Comparison of ENCODE assay signal across 18 cellular contexts in the genomic region with DNA sequence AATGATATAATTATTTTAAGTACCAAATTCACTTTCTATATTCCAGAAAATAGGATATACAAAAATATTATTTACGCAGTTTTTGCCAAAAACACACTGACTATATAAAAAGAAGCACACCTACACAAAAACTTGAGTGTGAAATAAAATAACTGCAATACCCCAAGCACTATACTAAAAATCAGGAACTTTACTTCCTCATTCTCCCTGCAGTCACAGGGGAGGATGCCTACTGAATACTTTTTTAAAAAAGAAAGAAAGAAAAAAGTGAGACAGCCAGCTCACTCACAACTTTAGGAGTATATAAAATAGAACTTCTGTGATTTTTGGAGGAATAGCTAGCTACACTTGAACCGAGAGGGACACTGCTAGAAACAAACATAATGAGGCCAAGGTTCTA. TPM values are rescaled to one million over a fixed set of nuclear protein-coding genes. Genes with fewer than 3 reads are reported as not detected.
DNase-seq lines count a peak whose midpoint lies in the region; ATAC-seq and TF ChIP-seq lines count a peak whose summit lies in the region.
"Had no signal": no experiment of that assay in that cellular context is flagged by ENCODE, and none has a peak within 500 bp of the region (broad histone marks: within the 10 kb centered on the region; RNA-seq: fewer than 3 reads in every experiment).

No MANE protein-coding gene starts in this region.

- intact Hi-C loops in natural killer cell (cut with micrococcal nuclease) (no loop called here), CD14-positive monocyte (cut with micrococcal nuclease) (no loop called here)

- DNase-seq in natural killer cell treated with Interleukin-12 subunit alpha and Interleukin-12 subunit beta and Interleukin-15 and Interleukin-18, amount 100 ng/mL, for 72 hours (ENCODE audit: low spot score) = no peak
- no peak for DNase-seq in natural killer cell
- peak; percentile 51 for DNase-seq in OCI-M1 (lab: John Stamatoyannopoulos, UW)
- DNase-seq in memory B cell (ENCODE audit: low spot score in 2 of 2) = no peak
- no peak for DNase-seq in activated CD4-positive, alpha-beta T cell treated with anti-CD3 and anti-CD28 coated beads for 48 hours
- DNase-seq in NCI-H510A treated with DMSO at 0.1 percent for 48 hours (lab: John Stamatoyannopoulos, UW) = no peak
- DNase-seq in AG20443 (ENCODE audit: low spot score) = no peak
- no peak for DNase-seq in CD14-positive monocyte (ENCODE audit: low spot score)
- DNase-seq: 8988T, DMS 273 treated with DMSO at 0.1 percent for 48 hours, GF-D8, NCI-H1105 treated with DMSO at 0.1 percent for 48 hours, NCI-H187 treated with DMSO at 0.1 percent for 48 hours, NCI-H446, NCI-H748 treated with DMSO at 0.1 percent for 48 hours, Peyer's patch had no signal

- H3K36me3 Mint-ChIP-seq in natural killer cell treated with Interleukin-12 subunit alpha and Interleukin-12 subunit beta and Interleukin-15 and Interleukin-18, amount 100 ng/mL, for 72 hours = peaks cover 8% of the 10 kb centered on the region
- H3K36me3 Mint-ChIP-seq in natural killer cell = no peaks in the 10 kb centered on the region
- peaks cover 5% of the 10 kb centered on the region for H3K36me3 Mint-ChIP-seq in memory B cell
- no peaks in the 10 kb centered on the region for H3K36me3 Mint-ChIP-seq in CD14-positive monocyte

- TF ChIP-seq CTCF in natural killer cell (IDR thresholded peaks at IDR 0.05) (no peak), CD14-positive monocyte (IDR thresholded peaks at IDR 0.05) (no peak)

- peaks cover 27 to 28% of the 10 kb centered on the region in 2 donors for H3K4me1 Mint-ChIP-seq in natural killer cell treated with Interleukin-12 subunit alpha and Interleukin-12 subunit beta and Interleukin-15 and Interleukin-18, amount 100 ng/mL, for 72 hours (ENCODE audit: low read depth in 2 of 2)
- H3K4me1 Mint-ChIP-seq in natural killer cell = peaks cover 26 to 38% of the 10 kb centered on the region in 2 donors
- peaks cover 30% of the 10 kb centered on the region for H3K4me1 Mint-ChIP-seq in memory B cell
- peaks cover 15% of the 10 kb centered on the region for H3K4me1 Mint-ChIP-seq in CD14-positive monocyte

- H3K9me3 Mint-ChIP-seq in natural killer cell treated with Interleukin-12 subunit alpha and Interleukin-12 subunit beta and Interleukin-15 and Interleukin-18, amount 100 ng/mL, for 72 hours = no peaks in the 10 kb centered on the region
- no peaks in the 10 kb centered on the region for H3K9me3 Mint-ChIP-seq in natural killer cell
- no peaks in the 10 kb centered on the region for H3K9me3 Mint-ChIP-seq in memory B cell
- H3K9me3 Mint-ChIP-seq in CD14-positive monocyte = no peaks in the 10 kb centered on the region

- H3K27ac Mint-ChIP-seq in natural killer cell treated with Interleukin-12 subunit alpha and Interleukin-12 subunit beta and Interleukin-15 and Interleukin-18, amount 100 ng/mL, for 72 hours = peak overlapping the region; percentile 22 to 40
- H3K27ac Mint-ChIP-seq in natural killer cell (no peak overlapping the region), memory B cell (peak overlapping the region; percentile 17), CD14-positive monocyte (peak overlapping the region in 1 of 7 donors; percentile 32)

- peaks cover 0 to 2% of the 10 kb centered on the region in 2 donors for H3K27me3 Mint-ChIP-seq in natural killer cell treated with Interleukin-12 subunit alpha and Interleukin-12 subunit beta and Interleukin-15 and Interleukin-18, amount 100 ng/mL, for 72 hours
- H3K27me3 Mint-ChIP-seq in natural killer cell (ENCODE audit: low read depth in 2 of 2) (peaks cover 6 to 8% of the 10 kb centered on the region in 2 donors), memory B cell (no peaks in the 10 kb centered on the region), CD14-positive monocyte (ENCODE audit: low read depth in 3 of 3) (peaks cover 0 to 1% (median 1%) of the 10 kb centered on the region in 3 donors)

- ATAC-seq in natural killer cell treated with Interleukin-12 subunit alpha and Interleukin-12 subunit beta and Interleukin-15 and Interleukin-18, amount 100 ng/mL, for 72 hours = no peak
- no peak for ATAC-seq in natural killer cell
- peak; percentile 70 for ATAC-seq in memory B cell (ENCODE audit: low read depth)
- ATAC-seq: K562, Right ventricle myocardium inferior had no signal

- no peak overlapping the region for H3K4me3 Mint-ChIP-seq in natural killer cell treated with Interleukin-12 subunit alpha and Interleukin-12 subunit beta and Interleukin-15 and Interleukin-18, amount 100 ng/mL, for 72 hours
- H3K4me3 Mint-ChIP-seq in natural killer cell (no peak overlapping the region), memory B cell (no peak overlapping the region), CD14-positive monocyte (no peak overlapping the region)

RNA-seq across cellular contexts. Expression of a gene that starts 12.2 kb away (rescaled TPM):
- total RNA-seq in natural killer cell treated with Interleukin-12 subunit alpha and Interleukin-12 subunit beta and Interleukin-15 and Interleukin-18, amount 100 ng/mL, for 72 hours = 10 to 100 TPM; 20.5 to 47.5 TPM
- total RNA-seq in natural killer cell = 10 to 100 TPM; 24.1 to 28.5 (median 27.9) TPM
- 10 to 100 TPM in 1 of 2 donors, 1 to 10 TPM in 1; 7.9 to 10.1 TPM for polyA plus RNA-seq in CD14-positive monocyte

Comparison
In these comparisons a context has a peak if more than half of its experiments do, and no peak if none do; other contexts are left out.
1. H3K27ac Mint-ChIP-seq: peak in natural killer cell treated with Interleukin-12 subunit alpha and Interleukin-12 subunit beta and Interleukin-15 and Interleukin-18, amount 100 ng/mL, for 72 hours (2 of 2) and memory B cell (single experiment); none in natural killer cell (0 of 2).